10 cellular contexts compared by ENCODE assay signal in genomic region chr16:8850279-8850885, GRCh38. TPM values are rescaled to one million over a fixed set of nuclear protein-coding genes. Genes with fewer than 3 reads are reported as not detected.
A peak's percentile ranks its signal among the peaks of the same experiment; 100 is the strongest.
DNase-seq lines count a peak whose midpoint lies in the region; ATAC-seq and TF ChIP-seq lines count a peak whose summit lies in the region.
"Had no signal": no experiment of that assay in that cellular context is flagged by ENCODE, and none has a peak within 500 bp of the region (broad histone marks: within the 10 kb centered on the region; RNA-seq: fewer than 3 reads in every experiment).

No MANE protein-coding gene starts in this region.

- peaks cover 15% of the 10 kb centered on the region for H3K79me2 ChIP-seq in fibroblast of lung (ENCODE audit: control insufficient read depth, insufficient read depth, low read length)

- H3K4me3 ChIP-seq in fibroblast of lung (replicated peaks in 1 of 4; ENCODE audit: control extremely low read depth in 1 of 4, insufficient read depth in 1 of 4, low read depth in 3 of 4, low read length in 4 of 4) = no peak overlapping the region
- H3K4me3 ChIP-seq in skeletal muscle cell (ENCODE audit: low read depth, low read length) = no peak overlapping the region
- H3K4me3 ChIP-seq: PC-9 had no signal

- H3K36me3 ChIP-seq in fibroblast of lung (ENCODE audit: control insufficient read depth, insufficient read depth, low read length) = peaks cover 31% of the 10 kb centered on the region

- no peak overlapping the region for H2AFZ ChIP-seq in fibroblast of lung (ENCODE audit: low read length)
- H2AFZ ChIP-seq: PC-9 had no signal

- H3K9ac ChIP-seq in fibroblast of lung (ENCODE audit: insufficient read depth, low read length) = no peak overlapping the region

- H3K27me3 ChIP-seq in fibroblast of lung (ENCODE audit: control insufficient read depth, insufficient read depth, low read length) = no peaks in the 10 kb centered on the region

- DNase-seq in H4 (ENCODE audit: low spot score) (peak; percentile 16), SKM-1 treated with dmso at 0.1 percent for 144 hours (lab: John Stamatoyannopoulos, UW; ENCODE audit: unreplicated experiment) (peak; percentile 77), fibroblast of lung (ENCODE audit: low read depth in 2 of 2) (peak; percentile 71 to 81), skeletal muscle cell (ENCODE audit: low read depth) (peak; percentile 55), medulla oblongata (ENCODE audit: extremely low spot score) (no peak), Ammon's horn (ENCODE audit: low spot score) (no peak)
- DNase-seq in activated CD4-positive, CD25-positive, alpha-beta regulatory T cell (lab: John Stamatoyannopoulos, UW) = no peak

- no peaks in the 10 kb centered on the region for H3K9me3 ChIP-seq in fibroblast of lung (ENCODE audit: control insufficient read depth, insufficient read depth, low read depth, low read length)

- peaks cover 21% of the 10 kb centered on the region for H3K4me1 ChIP-seq in fibroblast of lung (ENCODE audit: control insufficient read depth, extremely low read depth, insufficient read depth, low read length)

- no peak for ATAC-seq in HG03139 (IDR thresholded peaks at IDR 0.05; ENCODE audit: unreplicated experiment)

- H3K27ac ChIP-seq in fibroblast of lung (ENCODE audit: insufficient read depth, low read length) = peak overlapping the region; percentile 79
- H3K27ac ChIP-seq: PC-9 had no signal

- no peaks in the 10 kb centered on the region for H4K20me1 ChIP-seq in fibroblast of lung (ENCODE audit: control insufficient read depth, extremely low read depth, insufficient read depth, low read length)

- peak overlapping the region; percentile 1 for H3K4me2 ChIP-seq in fibroblast of lung (ENCODE audit: extremely low read depth, insufficient read depth, low read length)
- H3K4me2 ChIP-seq: PC-9 had no signal

- no peak for TF ChIP-seq CTCF in fibroblast of lung (conservative IDR thresholded peaks at IDR 0.05 in 1 of 2, IDR thresholded peaks at IDR 0.05 in 1 of 2; ENCODE audit: low read depth in 1 of 2, low read length in 2 of 2)

RNA-seq across cellular contexts. Expression of gene CARHSP1, which starts 18.4 kb away (rescaled TPM):
- 118 and 119 TPM in 2 replicates for total RNA-seq in H4 (2014; rRNA removed; shearing (Covaris generic))
- total RNA-seq in fibroblast of lung = 108 and 150 TPM in 2 replicates
- 68.7 and 90.9 TPM in 2 replicates for polyA plus RNA-seq in fibroblast of lung
- 148 and 207 TPM in 2 replicates for polyA plus RNA-seq in fibroblast of lung (2012)
- 151 and 176 TPM in 2 replicates for polyA minus RNA-seq in fibroblast of lung (ENCODE audit: low replicate concordance)

RNA-seq across cellular contexts. Expression of gene LITAFD, which starts 31.8 kb away (rescaled TPM):
- total RNA-seq in H4 (2014; rRNA removed; shearing (Covaris generic)) = not detected in 2 replicates
- total RNA-seq in fibroblast of lung = not detected in 2 replicates
- not detected in 2 replicates for polyA plus RNA-seq in fibroblast of lung
- polyA plus RNA-seq in fibroblast of lung (2012) = not detected in 2 replicates
- polyA minus RNA-seq in fibroblast of lung (ENCODE audit: low replicate concordance) = not detected in 2 replicates
- total RNA-seq: myocyte, PC-9 had no signal

RNA-seq across cellular contexts. Expression of gene PMM2, which starts 52.7 kb away (rescaled TPM):
- 33.6 and 34.9 TPM in 2 replicates for total RNA-seq in H4 (2014; rRNA removed; shearing (Covaris generic))
- 17.2 and 19.5 TPM in 2 replicates for total RNA-seq in fibroblast of lung
- polyA plus RNA-seq in fibroblast of lung = 42.1 and 49.3 TPM in 2 replicates
- 38.7 and 55.7 TPM in 2 replicates for polyA plus RNA-seq in fibroblast of lung (2012)
- 6.4 and 18.8 TPM in 2 replicates for polyA minus RNA-seq in fibroblast of lung (ENCODE audit: low replicate concordance)

RNA-seq across cellular contexts. Expression of gene TMEM186, which starts 52.9 kb away (rescaled TPM):
- 6.3 and 9.6 TPM in 2 replicates for total RNA-seq in H4 (2014; rRNA removed; shearing (Covaris generic))
- total RNA-seq in fibroblast of lung = 5.6 and 6.8 TPM in 2 replicates
- 6.6 and 8.6 TPM in 2 replicates for polyA plus RNA-seq in fibroblast of lung
- polyA plus RNA-seq in fibroblast of lung (2012) = 7.3 and 9.0 TPM in 2 replicates
- 2.4 and 9.2 TPM in 2 replicates for polyA minus RNA-seq in fibroblast of lung (ENCODE audit: low replicate concordance)

Comparison
In these comparisons a context has a peak if more than half of its experiments do, and no peak if none do; other contexts are left out.
1. DNase-seq: peak in H4 (single experiment), SKM-1 treated with dmso at 0.1 percent for 144 hours (single experiment), fibroblast of lung (2 of 2) and skeletal muscle cell (single experiment); none in medulla oblongata (single experiment), Ammon's horn (single experiment) and activated CD4-positive, CD25-positive, alpha-beta regulatory T cell (0 of 4).